ENCODE assay signal across 1 cellular context in genomic region chr5:181207960-181208253, GRCh38.
TF ChIP-seq lines count a peak whose summit lies in the region.

No MANE protein-coding gene starts in this region.

TF ChIP-seq in GM12878, 131 proteins besides CTCF, POLR2A, EP300 and RAD21:
- no peak for TF ChIP-seq ASH2L (IDR thresholded peaks at IDR 0.05; ENCODE audit: borderline replicate concordance, low read depth)
- TF ChIP-seq, protein P1, sequence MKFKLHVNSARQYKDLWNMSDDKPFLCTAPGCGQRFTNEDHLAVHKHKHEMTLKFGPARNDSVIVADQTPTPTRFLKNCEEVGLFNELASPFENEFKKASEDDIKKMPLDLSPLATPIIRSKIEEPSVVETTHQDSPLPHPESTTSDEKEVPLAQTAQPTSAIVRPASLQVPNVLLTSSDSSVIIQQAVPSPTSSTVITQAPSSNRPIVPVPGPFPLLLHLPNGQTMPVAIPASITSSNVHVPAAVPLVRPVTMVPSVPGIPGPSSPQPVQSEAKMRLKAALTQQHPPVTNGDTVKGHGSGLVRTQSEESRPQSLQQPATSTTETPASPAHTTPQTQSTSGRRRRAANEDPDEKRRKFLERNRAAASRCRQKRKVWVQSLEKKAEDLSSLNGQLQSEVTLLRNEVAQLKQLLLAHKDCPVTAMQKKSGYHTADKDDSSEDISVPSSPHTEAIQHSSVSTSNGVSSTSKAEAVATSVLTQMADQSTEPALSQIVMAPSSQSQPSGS (IDR thresholded peaks at IDR 0.05; ENCODE audit: low read length): 0 out of 2 replicates have a peak, but pooled peaks have one; percentile 5
- peak; percentile 31; the same call in 1 of the 2 replicates for TF ChIP-seq RUNX3 (IDR thresholded peaks at IDR 0.05; ENCODE audit: low read length)
TF ChIP-seq in GM12878: peak in this region for 2.
